14 cellular contexts compared by ENCODE assay signal in genomic region chr1:6495540-6496359, GRCh38. TPM values are rescaled to one million over a fixed set of nuclear protein-coding genes. Genes with fewer than 3 reads are reported as not detected.
DNase-seq lines count a peak whose midpoint lies in the region; ATAC-seq and TF ChIP-seq lines count a peak whose summit lies in the region.
"Had no signal": no experiment of that assay in that cellular context is flagged by ENCODE, and none has a peak within 500 bp of the region (broad histone marks: within the 10 kb centered on the region; RNA-seq: fewer than 3 reads in every experiment).

No MANE protein-coding gene starts in this region.

- no peak overlapping the region for H4K91ac ChIP-seq in neuronal stem cell (ENCODE audit: low read depth, low read length, poor library complexity)

- no peak overlapping the region for H3K4me3 ChIP-seq in CD8-positive, alpha-beta T cell (ENCODE audit: low read depth, low read length)
- H3K4me3 ChIP-seq in NT2/D1 (ENCODE audit: insufficient read length, low read depth) (no peak overlapping the region), epithelial cell of proximal tubule (ENCODE audit: low read depth, low read length) (peak overlapping the region; percentile 73), neuronal stem cell (ENCODE audit: low read length in 2 of 2) (peak overlapping the region in 1 of 2 donors; percentile 62), mesendoderm (ENCODE audit: low read length) (no peak overlapping the region)
- H3K4me3 ChIP-seq: lung had no signal

- CTCF ChIA-PET in CD8-positive, alpha-beta T cell (lab: Charles Lee) = interaction anchor here (0.8 to 1.6 kb wide), 4 partner anchors 9 to 59 kb away, joined by 3 to 7 read pairs (median 3); partner anchors contain the start of genes NOL9 and TAS1R1
- CTCF ChIA-PET in activated CD4-positive, alpha-beta memory T cell treated with anti-CD3 and anti-CD28 coated beads, Interleukin-2, amount 10 ng/mL, durations not matched to agents 7 days and 5 days (lab: Charles Lee) = no interaction called here

- H2BK15ac ChIP-seq in neuronal stem cell (ENCODE audit: low read length) = peak overlapping the region; percentile 38
- no peak overlapping the region for H2BK15ac ChIP-seq in mesendoderm (replicated peaks; ENCODE audit: low read depth)

- H3K18ac ChIP-seq in neuronal stem cell (ENCODE audit: low read length) = peak overlapping the region; percentile 67
- H3K18ac ChIP-seq in mesendoderm (ENCODE audit: low read length) = no peak overlapping the region

- intact Hi-C loops in CD8-positive, alpha-beta T cell (cut with DNase I, micrococcal nuclease) = no loop called here

- WGBS in neuronal stem cell (ENCODE audit: extremely low coverage in 2 of 2, insufficient read length in 2 of 2, insufficient replicate concordance in 1 of 2), 2 donors = no CpG with 5 or more reads among the region's 14 CpGs
- WGBS in mesendoderm (ENCODE audit: extremely low coverage, insufficient coverage, low lambda C conversion rate) = no CpG with 5 or more reads among the region's 14 CpGs

- H2BK5ac ChIP-seq in neuronal stem cell (ENCODE audit: low read length) = no peak overlapping the region
- H2BK5ac ChIP-seq in mesendoderm (ENCODE audit: low read length) = no peak overlapping the region

- no peaks in the 10 kb centered on the region for H3K36me3 ChIP-seq in CD8-positive, alpha-beta T cell (ENCODE audit: insufficient read depth, low read length)
- no peaks in the 10 kb centered on the region for H3K36me3 ChIP-seq in NT2/D1 (ENCODE audit: insufficient read depth, insufficient read length, low read length)
- no peaks in the 10 kb centered on the region for H3K36me3 ChIP-seq in neuronal stem cell (replicated peaks in 1 of 2; ENCODE audit: control insufficient read depth in 2 of 2, insufficient read depth in 2 of 2, low read length in 2 of 2)
- no peaks in the 10 kb centered on the region for H3K36me3 ChIP-seq in mesendoderm (ENCODE audit: control insufficient read depth, insufficient read depth, low read length)
- H3K36me3 ChIP-seq: SJSA1 had no signal

- no peak overlapping the region for H3K14ac ChIP-seq in neuronal stem cell (ENCODE audit: low read length)

- no peaks in the 10 kb centered on the region for H3K27me3 Mint-ChIP-seq in CD8-positive, alpha-beta T cell (ENCODE audit: low read depth)
- H3K27me3 Mint-ChIP-seq in activated CD4-positive, alpha-beta memory T cell treated with anti-CD3 and anti-CD28 coated beads, Interleukin-2, amount 10 ng/mL, durations not matched to agents 7 days and 5 days = peaks cover 22% of the 10 kb centered on the region

- TF ChIP-seq CTCF in CD8-positive, alpha-beta T cell (IDR thresholded peaks at IDR 0.05) = no peak
- no peak for TF ChIP-seq CTCF in epithelial cell of proximal tubule (conservative IDR thresholded peaks at IDR 0.05; ENCODE audit: low read depth, low read length)

- H2BK12ac ChIP-seq in neuronal stem cell (ENCODE audit: low read length) = peak overlapping the region; percentile 60

- no peak overlapping the region for H2AFZ ChIP-seq in neuronal stem cell (ENCODE audit: low read length)

- H3K79me1 ChIP-seq in neuronal stem cell (ENCODE audit: low read depth, low read length) (no peaks in the 10 kb centered on the region), mesendoderm (ENCODE audit: low read length) (no peaks in the 10 kb centered on the region)

- no peaks in the 10 kb centered on the region for H3K9me3 Mint-ChIP-seq in CD8-positive, alpha-beta T cell
- H3K9me3 Mint-ChIP-seq in activated CD4-positive, alpha-beta memory T cell treated with anti-CD3 and anti-CD28 coated beads, Interleukin-2, amount 10 ng/mL, durations not matched to agents 7 days and 5 days = no peaks in the 10 kb centered on the region
- H3K9me3 Mint-ChIP-seq: activated CD4-positive, alpha-beta T cell treated with anti-CD3 and anti-CD28 coated beads, Interleukin-2, amount 10 ng/mL, durations not matched to agents 7 days and 5 days; stimulated activated memory B cell treated with anti-CD40 and anti-IgM and Interleukin-4, amounts not matched to agents 10 μg/mL and 1 μg/mL and 100 μg/mL, for 72 hours had no signal

- H3K56ac ChIP-seq in mesendoderm (ENCODE audit: low read length) = no peak overlapping the region

- no peaks in the 10 kb centered on the region for H3K9me3 ChIP-seq in CD8-positive, alpha-beta T cell (ENCODE audit: low read length)
- H3K9me3 ChIP-seq in NT2/D1 (ENCODE audit: insufficient read depth, low read length) (no peaks in the 10 kb centered on the region), neuronal stem cell (replicated peaks in 1 of 2; ENCODE audit: control insufficient read depth in 2 of 2, insufficient read depth in 1 of 2, low read depth in 1 of 2, low read length in 2 of 2) (no peaks in the 10 kb centered on the region)
- H3K9me3 ChIP-seq: SJSA1 had no signal

- H4K8ac ChIP-seq in neuronal stem cell (ENCODE audit: low read depth, low read length) (no peak overlapping the region), mesendoderm (ENCODE audit: low read depth, low read length) (no peak overlapping the region)

- H3K23ac ChIP-seq in neuronal stem cell (ENCODE audit: low read depth, low read length, poor library complexity) (peak overlapping the region; percentile 68), mesendoderm (ENCODE audit: low read length) (no peak overlapping the region)

- H2BK120ac ChIP-seq in neuronal stem cell (ENCODE audit: low read depth, low read length) = no peak overlapping the region
- no peak overlapping the region for H2BK120ac ChIP-seq in mesendoderm (ENCODE audit: low read depth, low read length)

- H3K4me1 Mint-ChIP-seq in CD8-positive, alpha-beta T cell (ENCODE audit: low read depth) = peaks cover 34% of the 10 kb centered on the region
- H3K4me1 Mint-ChIP-seq in activated CD4-positive, alpha-beta memory T cell treated with anti-CD3 and anti-CD28 coated beads, Interleukin-2, amount 10 ng/mL, durations not matched to agents 7 days and 5 days = peaks cover 21% of the 10 kb centered on the region

- H3K27me3 ChIP-seq in CD8-positive, alpha-beta T cell (ENCODE audit: insufficient read depth, low read length) = no peaks in the 10 kb centered on the region
- H3K27me3 ChIP-seq in NT2/D1 (ENCODE audit: insufficient read depth, insufficient read length) = no peaks in the 10 kb centered on the region
- peaks cover 0 to 17% (median 16%) of the 10 kb centered on the region in 3 experiments for H3K27me3 ChIP-seq in neuronal stem cell (ENCODE audit: control insufficient read depth in 3 of 3, insufficient read depth in 3 of 3, low read depth in 1 of 3, low read length in 3 of 3)
- H3K27me3 ChIP-seq in mesendoderm (ENCODE audit: insufficient read depth, low read length, poor library complexity) = no peaks in the 10 kb centered on the region

- no peaks in the 10 kb centered on the region for H3K79me2 ChIP-seq in mesendoderm (ENCODE audit: control insufficient read depth, insufficient read depth, low read length)

- H3K4ac ChIP-seq in neuronal stem cell (ENCODE audit: low read length) (no peak overlapping the region), mesendoderm (ENCODE audit: low read depth, low read length) (no peak overlapping the region)

- H3K27ac ChIP-seq in CD8-positive, alpha-beta T cell (ENCODE audit: low read depth, low read length) = no peak overlapping the region
- H3K27ac ChIP-seq in neuronal stem cell (replicated peaks; ENCODE audit: low read length) (no peak overlapping the region), mesendoderm (ENCODE audit: low read depth, low read length) (no peak overlapping the region)
- H3K27ac ChIP-seq: SJSA1 had no signal

- peak overlapping the region; percentile 98 for H2AK5ac ChIP-seq in neuronal stem cell (ENCODE audit: low read depth, low read length)
- H2AK5ac ChIP-seq in mesendoderm (ENCODE audit: low read length) = no peak overlapping the region

- POLR2A ChIA-PET in CD8-positive, alpha-beta T cell (lab: Charles Lee) = no interaction called here
- POLR2A ChIA-PET in activated CD4-positive, alpha-beta memory T cell treated with anti-CD3 and anti-CD28 coated beads, Interleukin-2, amount 10 ng/mL, durations not matched to agents 7 days and 5 days (lab: Charles Lee) = interaction anchor here (1.1 kb wide), 1 partner anchor 50 kb away, joined by 3 read pairs; no protein-coding TSS in a partner anchor

- no peak overlapping the region for H3K27ac Mint-ChIP-seq in CD8-positive, alpha-beta T cell
- H3K27ac Mint-ChIP-seq in activated CD4-positive, alpha-beta memory T cell treated with anti-CD3 and anti-CD28 coated beads, Interleukin-2, amount 10 ng/mL, durations not matched to agents 7 days and 5 days = no peak overlapping the region
- H3K27ac Mint-ChIP-seq: activated CD4-positive, alpha-beta T cell treated with anti-CD3 and anti-CD28 coated beads, Interleukin-2, amount 10 ng/mL, durations not matched to agents 7 days and 5 days; stimulated activated memory B cell treated with anti-CD40 and anti-IgM and Interleukin-4, amounts not matched to agents 10 μg/mL and 1 μg/mL and 100 μg/mL, for 72 hours had no signal

- DNase-seq in CD8-positive, alpha-beta T cell = peak in 1 of 7 experiments; percentile 16
- DNase-seq in NT2/D1 (ENCODE audit: low read depth, low spot score) = no peak
- no peak for DNase-seq in epithelial cell of proximal tubule (ENCODE audit: low read depth)
- no peak for DNase-seq in neuronal stem cell (ENCODE audit: low spot score)
- DNase-seq in activated CD4-positive, alpha-beta memory T cell treated with anti-CD3 and anti-CD28 coated beads, Interleukin-2, amount 10 ng/mL, durations not matched to agents 7 days and 5 days = no peak
- DNase-seq in mesendoderm = no peak
- no peak for DNase-seq in SIG-M5 (lab: John Stamatoyannopoulos, UW)
- DNase-seq: activated CD4-positive, alpha-beta T cell treated with anti-CD3 and anti-CD28 coated beads, Interleukin-2, amount 10 ng/mL, durations not matched to agents 7 days and 5 days; NCI-H524 treated with DMSO at 0.1 percent for 48 hours had no signal

- H3K4me3 Mint-ChIP-seq in CD8-positive, alpha-beta T cell = peak overlapping the region; percentile 71
- H3K4me3 Mint-ChIP-seq in activated CD4-positive, alpha-beta memory T cell treated with anti-CD3 and anti-CD28 coated beads, Interleukin-2, amount 10 ng/mL, durations not matched to agents 7 days and 5 days = no peak overlapping the region
- H3K4me3 Mint-ChIP-seq: stimulated activated memory B cell treated with anti-CD40 and anti-IgM and Interleukin-4, amounts not matched to agents 10 μg/mL and 1 μg/mL and 100 μg/mL, for 72 hours had no signal

- H3K36me3 Mint-ChIP-seq in CD8-positive, alpha-beta T cell = no peaks in the 10 kb centered on the region
- H3K36me3 Mint-ChIP-seq in activated CD4-positive, alpha-beta memory T cell treated with anti-CD3 and anti-CD28 coated beads, Interleukin-2, amount 10 ng/mL, durations not matched to agents 7 days and 5 days (ENCODE audit: low read depth) = no peaks in the 10 kb centered on the region
- H3K36me3 Mint-ChIP-seq: stimulated activated memory B cell treated with anti-CD40 and anti-IgM and Interleukin-4, amounts not matched to agents 10 μg/mL and 1 μg/mL and 100 μg/mL, for 72 hours had no signal

- H3K9ac ChIP-seq in NT2/D1 (ENCODE audit: insufficient read length, low read depth) (peak overlapping the region; percentile 81), neuronal stem cell (ENCODE audit: low read depth, low read length, poor library complexity) (no peak overlapping the region), mesendoderm (ENCODE audit: low read length) (no peak overlapping the region)

- no peak for ATAC-seq in CD8-positive, alpha-beta T cell
- ATAC-seq in HG02642 (IDR thresholded peaks at IDR 0.05; ENCODE audit: poor library complexity, unreplicated experiment) = no peak
- ATAC-seq: stimulated activated memory B cell treated with anti-CD40 and anti-IgM and Interleukin-4, amounts not matched to agents 10 μg/mL and 1 μg/mL and 100 μg/mL, for 72 hours had no signal

- H3K4me1 ChIP-seq in CD8-positive, alpha-beta T cell (ENCODE audit: insufficient read depth, low read length) = peaks cover 43% of the 10 kb centered on the region
- H3K4me1 ChIP-seq in NT2/D1 (ENCODE audit: insufficient read depth, insufficient read length) (peaks cover 26% of the 10 kb centered on the region), neuronal stem cell (ENCODE audit: control insufficient read depth in 2 of 2, insufficient read depth in 1 of 2, low read depth in 1 of 2, low read length in 2 of 2) (peaks cover 20 to 31% of the 10 kb centered on the region in 2 donors), mesendoderm (ENCODE audit: control insufficient read depth, low read depth, low read length) (peaks cover 2% of the 10 kb centered on the region)

- no peak overlapping the region for H4K5ac ChIP-seq in mesendoderm (ENCODE audit: low read length)

- H3K4me2 ChIP-seq in neuronal stem cell (ENCODE audit: insufficient read depth, low read length, poor library complexity, severe bottlenecking) (no peak overlapping the region), mesendoderm (ENCODE audit: low read length) (no peak overlapping the region)

RNA-seq across cellular contexts. Expression of gene PLEKHG5, which starts 4.3 kb away (rescaled TPM):
- 1 to 10 TPM; 4.0 to 5.0 TPM for total RNA-seq in CD8-positive, alpha-beta T cell
- total RNA-seq in epithelial cell of proximal tubule = 17.4 and 23.3 TPM in 2 replicates
- polyA plus RNA-seq in neuronal stem cell (2013, experiment 1 of 2) = 18.8 TPM
- polyA plus RNA-seq in neuronal stem cell (2013, experiment 2 of 2) = 18.8 TPM
- 1 to 10 TPM; 1.7 to 2.3 TPM for total RNA-seq in activated CD4-positive, alpha-beta memory T cell treated with anti-CD3 and anti-CD28 coated beads, Interleukin-2, amount 10 ng/mL, durations not matched to agents 7 days and 5 days
- polyA plus RNA-seq in mesendoderm (2013, experiment 1 of 2) = 5.0 TPM
- polyA plus RNA-seq in mesendoderm (2013, experiment 2 of 2) = 5.0 TPM

RNA-seq across cellular contexts. Expression of gene TNFRSF25, which starts 29.8 kb away (rescaled TPM):
- total RNA-seq in CD8-positive, alpha-beta T cell = 100 to 1,000 TPM; 178 to 185 TPM
- 9.6 and 30.4 TPM in 2 replicates for total RNA-seq in epithelial cell of proximal tubule
- polyA plus RNA-seq in neuronal stem cell (2013, experiment 1 of 2) = 14.5 TPM
- 14.1 TPM for polyA plus RNA-seq in neuronal stem cell (2013, experiment 2 of 2)
- 10 to 100 TPM; 82.9 to 85.1 TPM for total RNA-seq in activated CD4-positive, alpha-beta memory T cell treated with anti-CD3 and anti-CD28 coated beads, Interleukin-2, amount 10 ng/mL, durations not matched to agents 7 days and 5 days
- 4.0 TPM for polyA plus RNA-seq in mesendoderm (2013, experiment 1 of 2)
- 3.9 TPM for polyA plus RNA-seq in mesendoderm (2013, experiment 2 of 2)

RNA-seq across cellular contexts. Expression of gene NOL9, which starts 58.6 kb away (rescaled TPM):
- total RNA-seq in CD8-positive, alpha-beta T cell = 10 to 100 TPM; 67.9 to 71.8 TPM
- 18.5 and 24.7 TPM in 2 replicates for total RNA-seq in epithelial cell of proximal tubule
- 8.4 TPM for polyA plus RNA-seq in neuronal stem cell (2013, experiment 1 of 2)
- polyA plus RNA-seq in neuronal stem cell (2013, experiment 2 of 2) = 7.8 TPM
- total RNA-seq in activated CD4-positive, alpha-beta memory T cell treated with anti-CD3 and anti-CD28 coated beads, Interleukin-2, amount 10 ng/mL, durations not matched to agents 7 days and 5 days = 10 to 100 TPM; 39.1 to 40.8 TPM
- polyA plus RNA-seq in mesendoderm (2013, experiment 1 of 2) = 16.7 TPM
- polyA plus RNA-seq in mesendoderm (2013, experiment 2 of 2) = 16.5 TPM

RNA-seq across cellular contexts. Expression of gene TAS1R1, which starts 59.4 kb away (rescaled TPM):
- not detected for total RNA-seq in CD8-positive, alpha-beta T cell
- not detected in 2 replicates for total RNA-seq in epithelial cell of proximal tubule
- polyA plus RNA-seq in neuronal stem cell (2013, experiment 1 of 2) = not detected
- not detected for polyA plus RNA-seq in neuronal stem cell (2013, experiment 2 of 2)
- total RNA-seq in activated CD4-positive, alpha-beta memory T cell treated with anti-CD3 and anti-CD28 coated beads, Interleukin-2, amount 10 ng/mL, durations not matched to agents 7 days and 5 days = under 1 TPM in 1 of 2 experiments, not detected in 1; 0.08 TPM
- 0.01 TPM for polyA plus RNA-seq in mesendoderm (2013, experiment 1 of 2)
- 0.04 TPM for polyA plus RNA-seq in mesendoderm (2013, experiment 2 of 2)
- total RNA-seq: activated CD4-positive, alpha-beta T cell treated with anti-CD3 and anti-CD28 coated beads, Interleukin-2, amount 10 ng/mL, durations not matched to agents 7 days and 5 days; Daoy; SJSA1 had no signal
